In the genomic region with DNA sequence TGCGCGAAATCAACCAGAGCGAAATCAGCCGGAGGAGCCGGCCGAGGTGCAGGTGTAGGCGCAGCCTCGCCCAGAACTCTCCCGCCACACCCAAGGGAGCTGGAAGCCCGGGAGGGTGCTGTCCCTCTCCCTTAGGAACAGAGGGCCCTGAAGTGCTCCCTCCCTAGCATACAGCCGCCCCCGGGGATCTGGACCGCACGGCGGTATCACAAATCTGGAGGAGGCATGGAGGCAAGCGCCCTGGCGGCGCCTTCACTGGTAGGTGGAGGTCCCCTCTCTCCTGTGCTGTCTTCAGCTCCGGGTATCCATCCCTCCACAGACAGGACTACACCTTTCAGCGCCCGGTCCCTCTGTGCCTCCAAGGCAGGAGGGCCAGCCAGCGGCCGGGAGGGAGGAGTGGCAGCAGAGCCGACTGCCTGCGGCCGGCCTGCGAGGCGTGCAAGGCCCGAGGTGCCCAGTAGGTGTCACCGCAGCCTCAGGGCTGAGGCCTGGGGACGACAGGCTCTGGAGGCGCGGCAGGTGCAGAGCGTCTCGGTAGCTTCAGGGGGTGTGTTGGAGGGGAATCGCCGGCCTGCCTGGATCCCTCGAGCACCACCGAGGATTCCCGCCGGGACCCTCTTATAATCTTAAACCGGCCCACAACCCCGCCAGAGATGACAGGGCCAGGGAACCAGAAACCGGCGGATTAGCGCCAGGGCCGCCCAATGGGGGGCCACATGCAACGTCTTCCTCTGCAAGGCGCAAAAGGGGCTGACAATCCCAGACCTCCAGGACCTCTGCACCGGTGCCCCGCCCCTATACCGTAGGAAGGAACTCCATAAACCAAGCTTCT, we compare ENCODE assay signal across 8 cellular contexts. TPM values are rescaled to one million over a fixed set of nuclear protein-coding genes. Genes with fewer than 3 reads are reported as not detected.
DNase-seq lines count a peak whose midpoint lies in the region; ATAC-seq and TF ChIP-seq lines count a peak whose summit lies in the region.

No MANE protein-coding gene starts in this region.

- ATAC-seq in GM18868 (IDR thresholded peaks at IDR 0.05; ENCODE audit: unreplicated experiment) (peak; percentile 96), HG03196 (IDR thresholded peaks at IDR 0.05; ENCODE audit: unreplicated experiment) (peak; percentile 73)
- peak; percentile 97 for ATAC-seq in activated CD8-positive, alpha-beta T cell treated with anti-CD3 and anti-CD28 coated beads for 36 hours

- peak overlapping the region; percentile 36 for H3K4me3 Mint-ChIP-seq in activated CD8-positive, alpha-beta T cell treated with anti-CD3 and anti-CD28 coated beads for 36 hours

- H3K27ac Mint-ChIP-seq in activated CD8-positive, alpha-beta T cell treated with anti-CD3 and anti-CD28 coated beads for 36 hours, result no peak overlapping the region

- peaks cover 68% of the 10 kb centered on the region for H3K27me3 ChIP-seq in effector memory CD4-positive, alpha-beta T cell (replicated peaks; ENCODE audit: control insufficient read depth, insufficient read depth, low read length, poor library complexity, severe bottlenecking)

- no peak overlapping the region for H3K27ac ChIP-seq in effector memory CD4-positive, alpha-beta T cell (ENCODE audit: insufficient read depth, low read length, poor library complexity, severe bottlenecking)

- DNase-seq in ACHN (peak; percentile 81), NCI-H526 treated with DMSO at 0.1 percent for 48 hours (lab: John Stamatoyannopoulos, UW) (peak; percentile 45), mesenteric fat pad (ENCODE audit: low spot score) (peak; percentile 93)
- peak; percentile 84 for DNase-seq in activated CD8-positive, alpha-beta T cell treated with anti-CD3 and anti-CD28 coated beads for 36 hours
- DNase-seq in effector memory CD4-positive, alpha-beta T cell, result peak; percentile 47 to 62 (median 53)
- DNase-seq in stimulated activated CD8-positive, alpha-beta memory T cell treated with anti-CD3 and anti-CD28 coated beads, Interleukin-15, amount 100 ng/mL, for 4 hours (ENCODE audit: low read depth in 2 of 2), result peak; percentile 52 to 57

- no peaks in the 10 kb centered on the region for H3K9me3 Mint-ChIP-seq in activated CD8-positive, alpha-beta T cell treated with anti-CD3 and anti-CD28 coated beads for 36 hours

- H3K27me3 Mint-ChIP-seq in activated CD8-positive, alpha-beta T cell treated with anti-CD3 and anti-CD28 coated beads for 36 hours, result peaks cover 60% of the 10 kb centered on the region

- no peaks in the 10 kb centered on the region for H3K36me3 ChIP-seq in effector memory CD4-positive, alpha-beta T cell (ENCODE audit: control insufficient read depth, insufficient read depth, low read length)

- no peaks in the 10 kb centered on the region for H3K9me3 ChIP-seq in effector memory CD4-positive, alpha-beta T cell (ENCODE audit: control insufficient read depth, low read length)

- peak; percentile 97 for TF ChIP-seq CTCF in activated CD8-positive, alpha-beta T cell treated with anti-CD3 and anti-CD28 coated beads for 36 hours (IDR thresholded peaks at IDR 0.05)

- peaks cover 19% of the 10 kb centered on the region for H3K4me1 Mint-ChIP-seq in activated CD8-positive, alpha-beta T cell treated with anti-CD3 and anti-CD28 coated beads for 36 hours (ENCODE audit: low read depth)

- H3K4me1 ChIP-seq in effector memory CD4-positive, alpha-beta T cell (ENCODE audit: control insufficient read depth, insufficient read depth, low read length, poor library complexity, severe bottlenecking), result peaks cover 34% of the 10 kb centered on the region

- no peaks in the 10 kb centered on the region for H3K36me3 Mint-ChIP-seq in activated CD8-positive, alpha-beta T cell treated with anti-CD3 and anti-CD28 coated beads for 36 hours (ENCODE audit: low read depth)

- CTCF ChIA-PET in activated CD8-positive, alpha-beta T cell treated with anti-CD3 and anti-CD28 coated beads for 36 hours (lab: Charles Lee), result interaction anchor here (0.6 to 24.1 kb wide), 59 partner anchors 9 to 308 kb away, joined by 3 to 431 read pairs (median 4); a partner anchor contains a TSS

- POLR2A ChIA-PET in activated CD8-positive, alpha-beta T cell treated with anti-CD3 and anti-CD28 coated beads for 36 hours (lab: Charles Lee), result interaction anchor here (0.5 to 1.0 kb wide), 4 partner anchors 11 to 309 kb away, joined by 3 read pairs; no protein-coding TSS in a partner anchor

- H3K4me3 ChIP-seq in effector memory CD4-positive, alpha-beta T cell (ENCODE audit: insufficient read depth, low read depth, low read length, poor library complexity, severe bottlenecking), result peak overlapping the region; percentile 35

- intact Hi-C loops in activated CD8-positive, alpha-beta T cell treated with anti-CD3 and anti-CD28 coated beads for 36 hours (cut with micrococcal nuclease), result loop anchor here (2.0 to 10.0 kb wide), 3 partner anchors 61 to 247 kb away; a partner anchor contains a TSS

- in situ Hi-C loops in ACHN (cut with HindIII; ENCODE audit: low pct_ligation_motif_present, low pct_unique_long_range_greater_than_20kb, low sequenced_read_pairs), result no loop called here

RNA-seq across cellular contexts. Expression of a gene that starts 2.8 kb away (rescaled TPM):
- total RNA-seq in activated CD8-positive, alpha-beta T cell treated with anti-CD3 and anti-CD28 coated beads for 36 hours, result not detected
- total RNA-seq in mesenteric fat pad, result 0.26 TPM

RNA-seq across cellular contexts. Expression of a gene that starts 16.6 kb away (rescaled TPM):
- not detected for total RNA-seq in activated CD8-positive, alpha-beta T cell treated with anti-CD3 and anti-CD28 coated beads for 36 hours
- total RNA-seq in mesenteric fat pad, result not detected
